In the genomic region with DNA sequence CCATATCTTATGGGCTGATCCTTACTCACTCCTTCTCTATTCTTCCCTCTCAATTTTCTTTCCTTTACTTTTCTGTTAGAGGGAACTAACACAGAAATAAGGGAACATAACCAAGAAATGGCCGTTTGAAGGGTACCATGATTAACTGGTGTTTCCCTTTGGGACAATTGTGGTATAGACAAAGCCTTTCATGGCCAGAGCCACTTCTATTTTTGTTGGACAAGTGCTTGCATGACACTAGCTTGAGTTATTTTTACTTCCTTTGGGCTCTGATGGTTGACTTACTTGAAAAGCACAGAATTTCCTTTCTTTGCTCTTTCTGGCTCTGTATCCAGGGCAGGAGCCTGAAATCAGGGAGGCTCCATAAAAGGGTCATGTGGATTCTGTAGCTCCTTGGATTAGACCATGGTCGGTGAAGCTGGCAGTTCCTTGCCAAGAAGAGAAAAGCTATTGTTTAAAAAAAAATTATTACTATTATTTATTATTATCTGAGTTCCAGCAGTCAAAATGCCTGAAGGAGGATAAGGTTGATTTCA, we compare ENCODE assay signal across 28 cellular contexts.
DNase-seq lines count a peak whose midpoint lies in the region; ATAC-seq and TF ChIP-seq lines count a peak whose summit lies in the region.
"Had no signal": no experiment of that assay in that cellular context is flagged by ENCODE, and none has a peak within 500 bp of the region (broad histone marks: within the 10 kb centered on the region; RNA-seq: fewer than 3 reads in every experiment).

No MANE protein-coding gene starts in this region.

- H2AFZ ChIP-seq in ACC112 (ENCODE audit: low read length, unreplicated experiment): no peak overlapping the region

- H3K27me3 ChIP-seq in ACC112 (ENCODE audit: insufficient read depth, low read length): no peaks in the 10 kb centered on the region
- H3K27me3 ChIP-seq: Peyer's patch had no signal

- no peak for TF ChIP-seq CTCF in cardiac fibroblast (IDR thresholded peaks at IDR 0.05; ENCODE audit: low read depth, low read length)

- peak; percentile 77 for DNase-seq in MV-4-11 (lab: John Stamatoyannopoulos, UW)
- peak; percentile 24 to 25 for DNase-seq in cardiac fibroblast (ENCODE audit: low read depth in 2 of 2)
- no peak for DNase-seq in sciatic nerve (ENCODE audit: low spot score)
- no peak for DNase-seq in activated CD8-positive, alpha-beta memory T cell treated with anti-CD3 and anti-CD28 coated beads for 24 hours
- no peak for DNase-seq in amniotic stem cell (lab: John Stamatoyannopoulos, UW)
- DNase-seq in HPDE6-E6E7 (ENCODE audit: extremely low spot score): no peak
- DNase-seq: AML-193; Caco-2; CD8-positive, alpha-beta T cell; GDM1; GOT3; MM.1S; NCI-H1092 treated with DMSO at 0.1 percent for 48 hours; NCI-H1436; NCI-H187; NCI-H2081 treated with DMSO at 0.1 percent for 48 hours; NCI-H2171; NCI-H226; NCI-H510A; NCI-H69; OCI-M1; Peyer's patch; SIG-M5 had no signal

- H3K4me3 ChIP-seq in ACC112 (ENCODE audit: low read depth, low read length) (no peak overlapping the region), cardiac fibroblast (replicated peaks in 1 of 2; ENCODE audit: low read depth in 2 of 2, low read length in 2 of 2) (no peak overlapping the region)
- H3K4me3 ChIP-seq: GM12878, Peyer's patch, SK-N-MC had no signal

- intact Hi-C loops in sciatic nerve (cut with DNase I): loop anchor here (10.0 kb wide), 1 partner anchor 634 kb away; no protein-coding TSS in a partner anchor

- ATAC-seq in sciatic nerve: peak; percentile 26
- ATAC-seq: CD8-positive, alpha-beta T cell; GM12878 had no signal

- peak overlapping the region; percentile 20; the same call in 1 of the 2 replicates for H3K27ac ChIP-seq in ACC112 (ENCODE audit: low read depth, low read length)
- H3K27ac ChIP-seq: C4-2B, KMS-11, Peyer's patch, SK-N-MC had no signal

- H3K4me1 ChIP-seq in ACC112 (ENCODE audit: control insufficient read depth, insufficient read depth, low read length, unreplicated experiment): peaks cover 15% of the 10 kb centered on the region
- H3K4me1 ChIP-seq: Peyer's patch had no signal

- H3K79me2 ChIP-seq in ACC112 (ENCODE audit: control insufficient read depth, insufficient read depth, low read length, unreplicated experiment): no peaks in the 10 kb centered on the region

- no peaks in the 10 kb centered on the region for H3K36me3 ChIP-seq in ACC112 (ENCODE audit: insufficient read depth, low read length)
- H3K36me3 ChIP-seq: Peyer's patch had no signal

Comparison
In these comparisons a context has a peak if more than half of its experiments do, and no peak if none do; other contexts are left out.
1. DNase-seq: peak in MV-4-11 (single experiment) and cardiac fibroblast (2 of 2); none in sciatic nerve (single experiment), activated CD8-positive, alpha-beta memory T cell treated with anti-CD3 and anti-CD28 coated beads for 24 hours (single experiment), amniotic stem cell (single experiment) and HPDE6-E6E7 (single experiment).